Comparison of ENCODE assay signal across 8 cellular contexts in the genomic region with DNA sequence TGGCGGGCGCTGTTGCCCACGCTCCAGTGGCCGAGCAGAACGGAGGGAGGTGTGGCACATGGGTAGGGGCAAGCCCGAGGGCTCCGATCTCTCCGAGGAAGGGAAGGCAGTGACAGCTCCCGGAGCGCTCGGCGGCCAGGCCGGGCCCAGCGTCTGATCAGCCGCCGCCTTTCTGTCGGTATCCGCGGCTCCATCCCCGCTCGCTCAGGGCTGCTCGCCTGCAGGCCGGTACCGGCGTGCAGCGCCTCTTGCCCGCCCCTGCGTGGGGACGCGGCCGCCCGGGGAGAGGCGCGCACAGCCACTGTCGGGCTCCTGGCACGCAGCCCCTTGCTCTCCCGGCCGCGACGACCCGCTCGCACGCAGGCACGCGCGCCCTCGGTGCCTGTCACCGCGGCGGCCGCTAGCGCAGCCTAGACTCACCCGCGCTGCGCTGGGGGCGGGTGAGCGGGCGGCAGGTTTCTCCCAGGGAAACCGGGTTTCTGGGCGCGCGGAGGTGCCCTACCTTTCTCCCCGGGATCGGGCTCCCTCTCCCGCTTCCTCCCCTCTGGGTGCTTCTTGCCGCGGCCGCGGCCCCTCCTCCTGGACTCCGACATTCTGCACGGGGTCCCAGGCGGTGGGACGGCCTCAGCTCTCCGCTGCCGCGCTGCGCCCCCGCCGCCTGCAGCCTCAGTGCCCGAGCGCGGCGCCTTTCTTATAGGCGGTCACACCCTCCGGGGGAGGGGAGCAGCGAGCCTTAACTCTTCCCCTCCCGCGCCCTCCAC.
DNase-seq lines count a peak whose midpoint lies in the region; ATAC-seq lines count a peak whose summit lies in the region.

No MANE protein-coding gene starts in this region.

- no peak overlapping the region for H3K4me3 ChIP-seq in Karpas-422 (ENCODE audit: low read length)

- H3K27ac ChIP-seq in Karpas-422 (ENCODE audit: low read length) = no peak overlapping the region

- H4K20me1 ChIP-seq in Karpas-422 (ENCODE audit: insufficient read depth, low read depth, low read length) = no peaks in the 10 kb centered on the region

- no peaks in the 10 kb centered on the region for H3K79me2 ChIP-seq in Karpas-422 (ENCODE audit: low read length)

- H3K9me3 ChIP-seq in Karpas-422 (ENCODE audit: low read length) = no peaks in the 10 kb centered on the region

- no peak overlapping the region for H2AFZ ChIP-seq in Karpas-422 (ENCODE audit: low read length)

- peak; percentile 60 for DNase-seq in Ammon's horn (ENCODE audit: low spot score)
- DNase-seq in activated naive CD4-positive, alpha-beta T cell treated with anti-CD3 and anti-CD28 coated beads, Interleukin-2, amount 50 U/mL, for 72 hours (ENCODE audit: low spot score in 2 of 2) = peak; percentile 14 to 51
- peak; percentile 11 to 60 for DNase-seq in hippocampal formation (lab: John Stamatoyannopoulos, UW)
- peak; percentile 86 for DNase-seq in retina
- DNase-seq in Karpas-422 = no peak
- no peak for DNase-seq in NCI-H82 (lab: John Stamatoyannopoulos, UW)

- no peaks in the 10 kb centered on the region for H3K36me3 ChIP-seq in Karpas-422 (ENCODE audit: insufficient read depth, low read length)

- no peak overlapping the region for H3K9ac ChIP-seq in Karpas-422 (ENCODE audit: low read length)

- peak; percentile 55 for ATAC-seq in GM19452 (IDR thresholded peaks at IDR 0.05; ENCODE audit: unreplicated experiment)
- peak; percentile 34 to 77 for ATAC-seq in activated naive CD4-positive, alpha-beta T cell treated with anti-CD3 and anti-CD28 coated beads, Interleukin-2, amount 50 U/mL, for 72 hours
- no peak for ATAC-seq in GM18873 (IDR thresholded peaks at IDR 0.05; ENCODE audit: low FRiP score, unreplicated experiment)

- no peaks in the 10 kb centered on the region for H3K36me3 Mint-ChIP-seq in activated naive CD4-positive, alpha-beta T cell treated with anti-CD3 and anti-CD28 coated beads, Interleukin-2, amount 50 U/mL, for 72 hours

- no peaks in the 10 kb centered on the region for H3K9me3 Mint-ChIP-seq in activated naive CD4-positive, alpha-beta T cell treated with anti-CD3 and anti-CD28 coated beads, Interleukin-2, amount 50 U/mL, for 72 hours

- H3K4me2 ChIP-seq in Karpas-422 (ENCODE audit: low read depth, low read length, poor library complexity, severe bottlenecking) = no peak overlapping the region

- no peaks in the 10 kb centered on the region for H3K4me1 ChIP-seq in Karpas-422 (ENCODE audit: low read length)

- no peaks in the 10 kb centered on the region for H3K27me3 ChIP-seq in Karpas-422 (ENCODE audit: low read length)

- H3K9me2 ChIP-seq in Karpas-422 (replicated peaks; ENCODE audit: insufficient read depth, low read length) = no peaks in the 10 kb centered on the region

- no peak overlapping the region for H3K27ac Mint-ChIP-seq in activated naive CD4-positive, alpha-beta T cell treated with anti-CD3 and anti-CD28 coated beads, Interleukin-2, amount 50 U/mL, for 72 hours

Comparison
In these comparisons a context has a peak if more than half of its experiments do, and no peak if none do; other contexts are left out.
1. DNase-seq: peak in Ammon's horn (single experiment), activated naive CD4-positive, alpha-beta T cell treated with anti-CD3 and anti-CD28 coated beads, Interleukin-2, amount 50 U/mL, for 72 hours (2 of 2), hippocampal formation (2 of 2) and retina (single experiment); none in Karpas-422 (single experiment) and NCI-H82 (single experiment).